In genomic region chr18:57080479-57080878, GRCh38 we compare ENCODE assay signal across 24 cellular contexts.
DNase-seq lines count a peak whose midpoint lies in the region; ATAC-seq, FAIRE-seq and TF ChIP-seq lines count a peak whose summit lies in the region.
"Had no signal": no experiment of that assay in that cellular context is flagged by ENCODE, and none has a peak within 500 bp of the region (broad histone marks: within the 10 kb centered on the region; RNA-seq: fewer than 3 reads in every experiment).

No MANE protein-coding gene starts in this region.

- H3K27ac Mint-ChIP-seq in stimulated activated naive CD8-positive, alpha-beta T cell treated with anti-CD3 and anti-CD28 coated beads, Interleukin-15, Interleukin-2, amounts not matched to agents 100 ng/mL and 50 ng/mL, for 24 hours = peak overlapping the region; percentile 4
- H3K27ac Mint-ChIP-seq: CD4-positive, alpha-beta memory T cell had no signal

- no peak overlapping the region for H3K4me3 Mint-ChIP-seq in stimulated activated naive CD8-positive, alpha-beta T cell treated with anti-CD3 and anti-CD28 coated beads, Interleukin-15, Interleukin-2, amounts not matched to agents 100 ng/mL and 50 ng/mL, for 24 hours
- H3K4me3 Mint-ChIP-seq: CD4-positive, alpha-beta memory T cell had no signal

- no peak for TF ChIP-seq POLR2A in GM12892 (IDR thresholded peaks at IDR 0.05; ENCODE audit: low read depth, low read length)

- in situ Hi-C loops in SK-MEL-5 (cut with HindIII; ENCODE audit: low pct_unique_long_range_greater_than_20kb, low sequenced_read_pairs) = no loop called here

- FAIRE-seq in GM12892 (lab: Jason Lieb, UNC) = peak; percentile 38
- FAIRE-seq: A204.1, GM12878, GM19239, H1 had no signal

- peaks cover 8% of the 10 kb centered on the region for H3K9me3 Mint-ChIP-seq in stimulated activated naive CD8-positive, alpha-beta T cell treated with anti-CD3 and anti-CD28 coated beads, Interleukin-15, Interleukin-2, amounts not matched to agents 100 ng/mL and 50 ng/mL, for 24 hours

- H3K36me3 Mint-ChIP-seq in stimulated activated naive CD8-positive, alpha-beta T cell treated with anti-CD3 and anti-CD28 coated beads, Interleukin-15, Interleukin-2, amounts not matched to agents 100 ng/mL and 50 ng/mL, for 24 hours (ENCODE audit: low read depth) = no peaks in the 10 kb centered on the region
- H3K36me3 Mint-ChIP-seq: CD4-positive, alpha-beta memory T cell had no signal

- ATAC-seq in stimulated activated naive CD8-positive, alpha-beta T cell treated with anti-CD3 and anti-CD28 coated beads, Interleukin-15, Interleukin-2, amounts not matched to agents 100 U/mL and 50 U/mL, for 24 hours = no peak
- ATAC-seq in GM19324 (IDR thresholded peaks at IDR 0.05; ENCODE audit: low FRiP score, unreplicated experiment) (no peak), GM19455 (IDR thresholded peaks at IDR 0.05; ENCODE audit: unreplicated experiment) (no peak)
- ATAC-seq: GM12878 had no signal

- peaks cover 43% of the 10 kb centered on the region for H3K27me3 Mint-ChIP-seq in stimulated activated naive CD8-positive, alpha-beta T cell treated with anti-CD3 and anti-CD28 coated beads, Interleukin-15, Interleukin-2, amounts not matched to agents 100 ng/mL and 50 ng/mL, for 24 hours

- DNase-seq in stimulated activated naive CD8-positive, alpha-beta T cell treated with anti-CD3 and anti-CD28 coated beads, Interleukin-15, Interleukin-2, amounts not matched to agents 100 U/mL and 50 U/mL, for 24 hours = no peak
- DNase-seq in GM12892 (ENCODE audit: insufficient read length) (no peak), SK-MEL-5 (ENCODE audit: low read depth, low spot score) (peak; percentile 11)
- DNase-seq in activated CD8-positive, alpha-beta memory T cell treated with anti-CD3 and anti-CD28 coated beads for 24 hours = no peak
- DNase-seq in activated CD4-positive, alpha-beta T cell treated with anti-CD3 and anti-CD28 coated beads for 48 hours = no peak
- DNase-seq: ACHN; AML-193; C1 segment of cervical spinal cord; Caco-2; CD4-positive, alpha-beta memory T cell; DMS 273 treated with DMSO at 0.1 percent for 48 hours; DMS79; EL; GDM1; GM23248; H7; HCEC 1CT had no signal

- H3K4me1 Mint-ChIP-seq in stimulated activated naive CD8-positive, alpha-beta T cell treated with anti-CD3 and anti-CD28 coated beads, Interleukin-15, Interleukin-2, amounts not matched to agents 100 ng/mL and 50 ng/mL, for 24 hours (ENCODE audit: low read depth) = peaks cover 41% of the 10 kb centered on the region
